Comparison of ENCODE assay signal across 8 cellular contexts in the genomic region with DNA sequence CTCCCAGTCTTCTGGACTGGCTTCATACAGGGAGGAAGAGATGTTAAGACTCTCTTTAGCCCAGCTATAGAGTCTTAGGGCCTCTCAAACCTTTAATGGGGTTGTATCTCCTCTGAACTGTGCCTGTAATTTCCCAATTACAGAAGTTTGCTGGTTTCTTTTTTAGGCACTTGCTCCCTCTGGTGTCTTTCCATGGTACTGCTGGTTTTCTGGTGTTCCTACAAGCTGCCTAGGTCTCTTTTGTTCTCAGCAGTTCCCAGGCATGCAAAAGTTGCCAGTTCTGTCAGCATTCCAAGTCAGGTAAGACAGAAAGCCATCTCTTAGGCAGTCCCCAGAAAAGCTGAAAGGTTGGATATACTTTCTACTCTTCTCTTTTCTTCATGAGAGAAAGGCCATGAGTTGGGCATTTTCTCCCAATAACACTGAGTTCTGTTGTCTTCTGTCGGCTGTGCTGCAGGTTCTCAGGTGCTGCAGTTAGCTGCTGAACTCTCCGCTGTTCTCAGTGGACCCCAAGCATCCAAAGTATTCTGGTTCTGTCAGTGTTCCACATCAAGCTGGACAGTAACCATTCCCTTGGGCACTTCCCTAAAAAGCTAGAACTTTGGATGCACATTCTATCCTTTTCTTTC. TPM values are rescaled to one million over a fixed set of nuclear protein-coding genes. Genes with fewer than 3 reads are reported as not detected.
DNase-seq lines count a peak whose midpoint lies in the region; ATAC-seq and TF ChIP-seq lines count a peak whose summit lies in the region.

No MANE protein-coding gene starts in this region.

- H3K9me3 ChIP-seq in body of pancreas (no peaks in the 10 kb centered on the region), liver (ENCODE audit: control insufficient read depth in 4 of 4, low read length in 3 of 4) (no peaks in the 10 kb centered on the region)

- no peak for TF ChIP-seq POLR2A in body of pancreas (IDR thresholded peaks at IDR 0.05)

- H3K4me3 Mint-ChIP-seq in activated T-cell treated with anti-CD3 and anti-CD28 coated beads, Interleukin-2, amount 50 U/mL, for 24 hours, result no peak overlapping the region

- WGBS in body of pancreas, 2 donors, result 89 to 90% methylated on average over 2 of the region's 2 CpGs
- WGBS in liver, result 93% methylated on average over 2 of the region's 2 CpGs

- H3K27me3 ChIP-seq in body of pancreas (no peaks in the 10 kb centered on the region), liver (ENCODE audit: control insufficient read depth in 4 of 4, insufficient read depth in 4 of 4, low read length in 3 of 4) (no peaks in the 10 kb centered on the region)

- ATAC-seq in body of pancreas, result peak; percentile 86
- no peak for ATAC-seq in stimulated activated naive CD8-positive, alpha-beta T cell treated with anti-CD3 and anti-CD28 coated beads, Interleukin-15, Interleukin-2, amounts not matched to agents 100 U/mL and 50 U/mL, for 24 hours
- no peak for ATAC-seq in GM21717 (IDR thresholded peaks at IDR 0.05; ENCODE audit: unreplicated experiment)

- DNase-seq in activated T-cell treated with anti-CD3 and anti-CD28 coated beads for 1 hour (ENCODE audit: low read depth) (peak; percentile 19), KBM-7 (peak; percentile 88), SK-MEL-5 (ENCODE audit: low read depth, low spot score) (peak; percentile 86), body of pancreas (peak; percentile 71 to 79 (median 76))
- DNase-seq in activated T-cell treated with anti-CD3 and anti-CD28 coated beads, Interleukin-2, amount 50 U/mL, for 24 hours, result no peak
- peak; percentile 53 for DNase-seq in stimulated activated naive CD8-positive, alpha-beta T cell treated with anti-CD3 and anti-CD28 coated beads, Interleukin-15, Interleukin-2, amounts not matched to agents 100 U/mL and 50 U/mL, for 24 hours

- H3K4me1 ChIP-seq in body of pancreas (peaks cover 6% of the 10 kb centered on the region), liver (ENCODE audit: control insufficient read depth in 4 of 4, insufficient read depth in 4 of 4, low read length in 3 of 4) (peaks cover 0 to 15% (median 7%) of the 10 kb centered on the region in 4 donors)

- H3K27ac Mint-ChIP-seq in activated T-cell treated with anti-CD3 and anti-CD28 coated beads, Interleukin-2, amount 50 U/mL, for 24 hours, result no peak overlapping the region

- no peaks in the 10 kb centered on the region for H3K27me3 Mint-ChIP-seq in activated T-cell treated with anti-CD3 and anti-CD28 coated beads, Interleukin-2, amount 50 U/mL, for 24 hours

- H3K9ac ChIP-seq in liver (ENCODE audit: low read depth in 1 of 2, low read length in 2 of 2), result no peak overlapping the region

- intact Hi-C loops in body of pancreas (cut with DNase I), result no loop called here

- H3K36me3 ChIP-seq in body of pancreas (replicated peaks in 1 of 2; ENCODE audit: insufficient read depth in 1 of 2, low read depth in 2 of 2), result no peaks in the 10 kb centered on the region
- H3K36me3 ChIP-seq in liver (ENCODE audit: control insufficient read depth in 4 of 4, insufficient read depth in 3 of 4, low read depth in 1 of 4, low read length in 3 of 4), result no peaks in the 10 kb centered on the region

- peaks cover 7% of the 10 kb centered on the region for H3K4me1 Mint-ChIP-seq in activated T-cell treated with anti-CD3 and anti-CD28 coated beads, Interleukin-2, amount 50 U/mL, for 24 hours (ENCODE audit: low read depth)

- peak in 6 of 7 experiments; percentile 56 to 74 (median 72) for TF ChIP-seq CTCF in body of pancreas (IDR thresholded peaks at IDR 0.05)
- TF ChIP-seq CTCF in liver (IDR thresholded peaks at IDR 0.05; ENCODE audit: low read depth, low read length, missing input control), result peak; percentile 84

- no peak overlapping the region for H3K27ac ChIP-seq in body of pancreas
- H3K27ac ChIP-seq in liver (ENCODE audit: low read depth in 1 of 2, low read length in 2 of 2), result no peak overlapping the region

- H3K9me3 Mint-ChIP-seq in activated T-cell treated with anti-CD3 and anti-CD28 coated beads, Interleukin-2, amount 50 U/mL, for 24 hours, result peaks cover 11% of the 10 kb centered on the region

- no peak overlapping the region for H3K4me3 ChIP-seq in body of pancreas
- no peak overlapping the region for H3K4me3 ChIP-seq in liver (ENCODE audit: low read depth in 1 of 3, low read length in 3 of 3)

- H3K36me3 Mint-ChIP-seq in activated T-cell treated with anti-CD3 and anti-CD28 coated beads, Interleukin-2, amount 50 U/mL, for 24 hours (ENCODE audit: low read depth), result peaks cover 37% of the 10 kb centered on the region

- peak; percentile 84 to 91 for TF ChIP-seq RAD21 in liver (IDR thresholded peaks at IDR 0.05)

- in situ Hi-C loops in KBM-7 (cut with MboI; ENCODE audit: low pct_unique_long_range_greater_than_20kb, low sequenced_read_pairs), result no loop called here
- in situ Hi-C loops in SK-MEL-5 (cut with HindIII; ENCODE audit: low pct_unique_long_range_greater_than_20kb, low sequenced_read_pairs), result no loop called here

TF ChIP-seq in liver, 16 proteins besides CTCF, POLR2A, EP300 and RAD21:
- TF ChIP-seq, protein P1, sequence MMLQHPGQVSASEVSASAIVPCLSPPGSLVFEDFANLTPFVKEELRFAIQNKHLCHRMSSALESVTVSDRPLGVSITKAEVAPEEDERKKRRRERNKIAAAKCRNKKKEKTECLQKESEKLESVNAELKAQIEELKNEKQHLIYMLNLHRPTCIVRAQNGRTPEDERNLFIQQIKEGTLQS (IDR thresholded peaks at IDR 0.05), result no peak
- peak in 1 of 2 donors; percentile 8 for TF ChIP-seq HNF4A (conservative IDR thresholded peaks at IDR 0.05)

RNA-seq across cellular contexts. Expression of a gene that starts 54.4 kb away (rescaled TPM):
- total RNA-seq in SK-MEL-5 (2014; rRNA removed; shearing (Covaris generic)), result 9.5 and 12.1 TPM in 2 replicates
- polyA plus RNA-seq in SK-MEL-5 (2015; cell fraction: cytosol; rRNA removed), result 7.0 and 7.9 TPM in 2 replicates
- polyA plus RNA-seq in SK-MEL-5 (2015; cell fraction: nucleus; rRNA removed), result 4.5 and 8.8 TPM in 2 replicates
- total RNA-seq in body of pancreas (1 to 10 TPM; 8.3 to 9.2 TPM), liver (100 to 1,000 TPM in 1 of 2 donors, 10 to 100 TPM in 1; 44.3 to 378 TPM)
- polyA plus RNA-seq in liver, result 100 to 1,000 TPM in 1 of 2 donors, 10 to 100 TPM in 1; 72.5 to 117 TPM

RNA-seq across cellular contexts. Expression of a gene that starts 54.7 kb away (rescaled TPM):
- 26.2 and 33.7 TPM in 2 replicates for total RNA-seq in SK-MEL-5 (2014; rRNA removed; shearing (Covaris generic))
- polyA plus RNA-seq in SK-MEL-5 (2015; cell fraction: cytosol; rRNA removed), result 24.8 and 29.9 TPM in 2 replicates
- polyA plus RNA-seq in SK-MEL-5 (2015; cell fraction: nucleus; rRNA removed), result 5.5 and 5.7 TPM in 2 replicates
- total RNA-seq in body of pancreas (10 to 100 TPM; 20.0 to 27.4 TPM), liver (10 to 100 TPM; 17.7 to 35.3 TPM)
- 10 to 100 TPM; 11.3 to 38.1 TPM for polyA plus RNA-seq in liver
